8 cellular contexts compared by ENCODE assay signal in genomic region chr12:80598004-80598606, GRCh38.
DNase-seq lines count a peak whose midpoint lies in the region; ATAC-seq and TF ChIP-seq lines count a peak whose summit lies in the region.
"Had no signal": no experiment of that assay in that cellular context is flagged by ENCODE, and none has a peak within 500 bp of the region (broad histone marks: within the 10 kb centered on the region; RNA-seq: fewer than 3 reads in every experiment).

No MANE protein-coding gene starts in this region.

- H3K9me3 ChIP-seq in OCI-LY3 (ENCODE audit: insufficient read depth, low read length) (no peaks in the 10 kb centered on the region), smooth muscle cell (replicated peaks; ENCODE audit: low read depth) (no peaks in the 10 kb centered on the region), stomach (no peaks in the 10 kb centered on the region)

- no peaks in the 10 kb centered on the region for H4K20me1 ChIP-seq in OCI-LY3 (ENCODE audit: insufficient read depth, low read length)
- H4K20me1 ChIP-seq in smooth muscle cell (ENCODE audit: low read depth), result no peaks in the 10 kb centered on the region

- H3K4me2 ChIP-seq in OCI-LY3 (ENCODE audit: low read length), result peak overlapping the region; percentile 19; the same call in 1 of the 2 replicates
- no peak overlapping the region for H3K4me2 ChIP-seq in smooth muscle cell

- intact Hi-C loops in stomach (cut with DNase I; ENCODE audit: low total_unique reads), result no loop called here

- H3K4me3 ChIP-seq in OCI-LY3 (ENCODE audit: low read length) (no peak overlapping the region), smooth muscle cell (no peak overlapping the region), stomach (no peak overlapping the region)

- DNase-seq in smooth muscle cell (lab: John Stamatoyannopoulos, UW; ENCODE audit: unreplicated experiment) (no peak), NCI-H2081 (lab: John Stamatoyannopoulos, UW) (no peak), stomach (no peak)
- DNase-seq: retina had no signal

- H3K36me3 ChIP-seq in OCI-LY3 (replicated peaks; ENCODE audit: low read depth, low read length) (no peaks in the 10 kb centered on the region), smooth muscle cell (ENCODE audit: low read depth) (no peaks in the 10 kb centered on the region), stomach (no peaks in the 10 kb centered on the region)

- ATAC-seq in GM21515 (IDR thresholded peaks at IDR 0.05; ENCODE audit: unreplicated experiment), result peak; percentile 61
- peak; percentile 69 for ATAC-seq in esophagus mucosa
- no peak for ATAC-seq in GM19023 (IDR thresholded peaks at IDR 0.05; ENCODE audit: unreplicated experiment)

- TF ChIP-seq POLR2A in stomach (IDR thresholded peaks at IDR 0.05), result no peak

- no peaks in the 10 kb centered on the region for H3F3A ChIP-seq in smooth muscle cell (ENCODE audit: low read depth)

- H2AFZ ChIP-seq in OCI-LY3 (ENCODE audit: low read depth, low read length), result no peak overlapping the region
- no peak overlapping the region for H2AFZ ChIP-seq in smooth muscle cell (ENCODE audit: low read depth)

- no peak for TF ChIP-seq EP300 in stomach (IDR thresholded peaks at IDR 0.05)

- no peak overlapping the region for H3K27ac ChIP-seq in OCI-LY3 (ENCODE audit: low read length)
- no peak overlapping the region for H3K27ac ChIP-seq in smooth muscle cell (ENCODE audit: low read depth)
- no peak overlapping the region for H3K27ac ChIP-seq in stomach

- H3K4me1 ChIP-seq in OCI-LY3 (ENCODE audit: low read length) (no peaks in the 10 kb centered on the region), smooth muscle cell (ENCODE audit: low read depth) (no peaks in the 10 kb centered on the region), stomach (no peaks in the 10 kb centered on the region)

- 62% methylated on average over 5 of the region's 5 CpGs for WGBS in smooth muscle cell (ENCODE audit: low lambda C conversion rate)
- 48 to 55% (median 53%) methylated on average over 5 of the region's 5 CpGs for WGBS in stomach, 5 donors

- no peaks in the 10 kb centered on the region for H3K79me2 ChIP-seq in OCI-LY3 (ENCODE audit: low read length)
- H3K79me2 ChIP-seq in smooth muscle cell (ENCODE audit: low read depth), result no peaks in the 10 kb centered on the region

- no peak overlapping the region for H3K9ac ChIP-seq in OCI-LY3 (ENCODE audit: low read length)
- no peak overlapping the region for H3K9ac ChIP-seq in smooth muscle cell (ENCODE audit: low read depth)

- peak; percentile 69 for TF ChIP-seq CTCF in OCI-LY3 (IDR thresholded peaks at IDR 0.05; ENCODE audit: low read depth, low read length)
- peak; percentile 25 for TF ChIP-seq CTCF in smooth muscle cell (IDR thresholded peaks at IDR 0.05; ENCODE audit: borderline replicate concordance, insufficient read depth, poor library complexity, severe bottlenecking)
- TF ChIP-seq CTCF in stomach (IDR thresholded peaks at IDR 0.05), result peak in 1 of 7 experiments; percentile 10

- no peaks in the 10 kb centered on the region for H3K27me3 ChIP-seq in OCI-LY3 (ENCODE audit: low read depth, low read length)
- H3K27me3 ChIP-seq in smooth muscle cell (ENCODE audit: low read depth), result no peaks in the 10 kb centered on the region
- no peaks in the 10 kb centered on the region for H3K27me3 ChIP-seq in stomach
